Comparison of ENCODE assay signal across 9 cellular contexts in the genomic region with DNA sequence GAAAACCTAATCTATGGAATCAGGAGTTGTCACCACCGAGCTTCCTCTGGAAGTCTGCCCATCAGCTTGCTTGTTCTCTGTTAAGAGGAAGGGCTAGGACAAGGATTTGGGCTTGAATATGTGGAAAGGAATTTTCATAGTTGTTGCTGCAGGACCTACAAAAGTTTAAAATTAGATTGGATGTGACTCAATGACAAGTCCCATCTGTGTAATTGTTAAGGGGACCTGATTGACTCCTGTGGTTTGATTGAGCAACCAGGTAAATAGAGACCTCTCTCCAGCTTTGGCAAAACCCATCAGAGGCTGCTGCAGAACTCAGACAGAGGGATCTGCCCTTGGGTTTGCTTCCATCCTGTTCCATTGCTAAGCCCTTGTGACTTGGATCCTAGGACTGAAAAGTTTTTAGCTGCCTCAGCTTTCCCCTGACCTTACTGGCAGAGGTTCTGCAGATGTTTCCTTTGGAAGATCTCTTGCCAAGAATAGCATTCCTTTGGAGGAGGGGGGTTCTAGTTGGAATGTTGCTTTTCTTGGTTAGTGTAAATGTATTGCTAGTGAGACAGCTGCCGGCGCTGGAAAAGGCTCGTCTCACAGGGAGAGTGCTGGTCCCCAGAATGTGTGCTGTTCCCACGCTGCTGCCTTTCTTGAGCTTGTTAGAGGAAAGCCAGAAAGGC. TPM values are rescaled to one million over a fixed set of nuclear protein-coding genes. Genes with fewer than 3 reads are reported as not detected.
DNase-seq lines count a peak whose midpoint lies in the region; ATAC-seq and TF ChIP-seq lines count a peak whose summit lies in the region.
"Had no signal": no experiment of that assay in that cellular context is flagged by ENCODE, and none has a peak within 500 bp of the region (broad histone marks: within the 10 kb centered on the region; RNA-seq: fewer than 3 reads in every experiment).

No MANE protein-coding gene starts in this region.

- TF ChIP-seq POLR2A in adrenal gland (IDR thresholded peaks at IDR 0.05) = peak in 1 of 2 donors; percentile 9
- TF ChIP-seq POLR2A in prostate gland (IDR thresholded peaks at IDR 0.05) = no peak

- H3K4me3 ChIP-seq in adrenal gland (no peak overlapping the region), cardiac muscle cell (no peak overlapping the region), prostate gland (no peak overlapping the region), mucosa of descending colon (no peak overlapping the region)

- H3K9me3 ChIP-seq in adrenal gland (replicated peaks in 1 of 3) (no peaks in the 10 kb centered on the region), cardiac muscle cell (ENCODE audit: low read depth) (no peaks in the 10 kb centered on the region), prostate gland (no peaks in the 10 kb centered on the region), mucosa of descending colon (no peaks in the 10 kb centered on the region)

- H3K4me1 ChIP-seq in adrenal gland (replicated peaks in 1 of 2) = peaks cover 12 to 39% of the 10 kb centered on the region in 2 donors
- H3K4me1 ChIP-seq in cardiac muscle cell (ENCODE audit: low read depth) = peaks cover 3% of the 10 kb centered on the region
- H3K4me1 ChIP-seq in prostate gland (replicated peaks) = no peaks in the 10 kb centered on the region
- peaks cover 10% of the 10 kb centered on the region for H3K4me1 ChIP-seq in mucosa of descending colon (ENCODE audit: low read depth)

- TF ChIP-seq CTCF in adrenal gland (IDR thresholded peaks at IDR 0.05) (no peak), cardiac muscle cell (IDR thresholded peaks at IDR 0.05; ENCODE audit: low read depth, low read length) (no peak), prostate gland (IDR thresholded peaks at IDR 0.05) (no peak), mucosa of descending colon (IDR thresholded peaks at IDR 0.05) (no peak)

- H3K27ac ChIP-seq in adrenal gland (peak overlapping the region in 3 of 5 donors; percentile 24 to 75 (median 61)), cardiac muscle cell (peak overlapping the region; percentile 47), prostate gland (peak overlapping the region; percentile 39)

- peaks cover 0 to 55% of the 10 kb centered on the region in 2 donors for H3K36me3 ChIP-seq in adrenal gland (replicated peaks in 1 of 2)
- H3K36me3 ChIP-seq in cardiac muscle cell = peaks cover 48% of the 10 kb centered on the region
- H3K36me3 ChIP-seq in prostate gland = peaks cover 26 to 39% of the 10 kb centered on the region in 2 donors
- peaks cover 8% of the 10 kb centered on the region for H3K36me3 ChIP-seq in mucosa of descending colon (ENCODE audit: low read depth)

- 46 to 58% (median 56%) methylated on average over 5 of the region's 5 CpGs for WGBS in adrenal gland, 4 donors
- WGBS in prostate gland = 20% methylated on average over 5 of the region's 5 CpGs

- ATAC-seq in mucosa of descending colon = no peak
- no peak for ATAC-seq in GM19463 (IDR thresholded peaks at IDR 0.05; ENCODE audit: unreplicated experiment)
- ATAC-seq in GM19395 (IDR thresholded peaks at IDR 0.05; ENCODE audit: unreplicated experiment) = no peak

- intact Hi-C loops in adrenal gland (cut with DNase I) (no loop called here), prostate gland (cut with DNase I) (no loop called here), mucosa of descending colon (cut with DNase I, micrococcal nuclease) (loop anchor here in 1 of 2 donors (10.0 kb wide), 1 partner anchor 81 kb away; no protein-coding TSS in a partner anchor)

- peak; percentile 96 for DNase-seq in EH (ENCODE audit: low read depth)
- DNase-seq in adrenal gland = peak in 5 of 7 donors; percentile 25 to 69 (median 50)
- DNase-seq in cardiac muscle cell (ENCODE audit: low read depth in 1 of 2, low spot score in 1 of 2) = peak in 1 of 2 donors; percentile 97
- DNase-seq in prostate gland (ENCODE audit: low spot score) = peak; percentile 52
- DNase-seq in cerebellar cortex (ENCODE audit: low spot score) = no peak
- DNase-seq in mucosa of descending colon = no peak
- DNase-seq: KBM-7 had no signal

- H3K27me3 ChIP-seq in adrenal gland = no peaks in the 10 kb centered on the region
- H3K27me3 ChIP-seq in cardiac muscle cell = no peaks in the 10 kb centered on the region
- H3K27me3 ChIP-seq in prostate gland (replicated peaks; ENCODE audit: insufficient read depth) = no peaks in the 10 kb centered on the region

RNA-seq across cellular contexts. Expression of gene SF3B3, which starts 50.0 kb away (rescaled TPM):
- total RNA-seq in adrenal gland (100 to 1,000 TPM in 5 of 8 donors, 10 to 100 TPM in 3; 66.2 to 242 (median 160) TPM), cardiac muscle cell (95.4 and 178 TPM in 2 replicates), prostate gland (100 to 1,000 TPM in 1 of 2 donors, 10 to 100 TPM in 1; 98.4 to 138 TPM), mucosa of descending colon (100 to 1,000 TPM; 158 to 179 (median 173) TPM)
- polyA plus RNA-seq in adrenal gland (100 to 1,000 TPM in 2 of 3 donors, 10 to 100 TPM in 1; 82.1 to 200 (median 101) TPM), cardiac muscle cell (203 and 250 TPM in 2 replicates)

RNA-seq across cellular contexts. Expression of gene COG4, which starts 50.2 kb away (rescaled TPM):
- total RNA-seq in adrenal gland (100 to 1,000 TPM in 1 of 8 donors, 10 to 100 TPM in 7; 42.3 to 195 (median 66.7) TPM), cardiac muscle cell (77.3 and 82.0 TPM in 2 replicates), prostate gland (10 to 100 TPM; 34.6 to 62.0 TPM), mucosa of descending colon (10 to 100 TPM; 58.3 to 66.2 (median 60.5) TPM)
- polyA plus RNA-seq in adrenal gland (100 to 1,000 TPM in 1 of 3 donors, 10 to 100 TPM in 2; 28.2 to 128 (median 86.2) TPM), cardiac muscle cell (67.6 and 86.6 TPM in 2 replicates)

Comparison
In these comparisons a context has a peak if more than half of its experiments do, and no peak if none do; other contexts are left out.
1. DNase-seq: peak in EH (single experiment), adrenal gland (5 of 7) and prostate gland (single experiment); none in cerebellar cortex (single experiment) and mucosa of descending colon (0 of 3).
2. Peak in every context shown above with its lines, with median percentiles within 50 percentile points of each other: H3K27ac ChIP-seq.